In genomic region chr17:10698116-10698818, GRCh38 we compare ENCODE assay signal across 8 cellular contexts. TPM values are rescaled to one million over a fixed set of nuclear protein-coding genes. Genes with fewer than 3 reads are reported as not detected.
DNase-seq lines count a peak whose midpoint lies in the region; TF ChIP-seq lines count a peak whose summit lies in the region.

No MANE protein-coding gene starts in this region.

- peaks cover 14 to 24% (median 20%) of the 10 kb centered on the region in 3 experiments; a peak in 6 of 7 replicates for H3K36me3 Mint-ChIP-seq in H9 (ENCODE audit: insufficient read depth in 1 of 3, low read depth in 3 of 3)
- H3K36me3 Mint-ChIP-seq in activated CD4-positive, alpha-beta memory T cell treated with anti-CD3 and anti-CD28 coated beads for 36 hours, result peaks cover 23% of the 10 kb centered on the region
- no peaks in the 10 kb centered on the region for H3K36me3 Mint-ChIP-seq in glutamatergic neuron (ENCODE audit: unreplicated experiment)

- intact Hi-C loops in activated CD4-positive, alpha-beta memory T cell treated with anti-CD3 and anti-CD28 coated beads for 36 hours (cut with micrococcal nuclease), result loop anchor here (5.0 kb wide), 2 partner anchors 51 to 1299 kb away; partner anchors contain the start of gene ZNF18

- H3K27ac Mint-ChIP-seq in H9 (peak overlapping the region; percentile 91 to 97 (median 92)), glutamatergic neuron (ENCODE audit: unreplicated experiment) (no peak overlapping the region)
- H3K27ac Mint-ChIP-seq in activated CD4-positive, alpha-beta memory T cell treated with anti-CD3 and anti-CD28 coated beads for 36 hours, result peak overlapping the region; percentile 93

- H3K79me2 ChIP-seq in H9 (ENCODE audit: insufficient read depth, low read length), result peaks cover 12% of the 10 kb centered on the region; the same call in 1 of the 2 replicates

- TF ChIP-seq CTCF in H9 (conservative IDR thresholded peaks at IDR 0.05) (no peak), glutamatergic neuron (IDR thresholded peaks at IDR 0.05; ENCODE audit: partially characterized antibody, unreplicated experiment) (no peak)

- H2AK5ac ChIP-seq in H9 (ENCODE audit: insufficient read length, low read length), result no peak overlapping the region

- H3K27me3 Mint-ChIP-seq in H9 (ENCODE audit: low read depth) (no peaks in the 10 kb centered on the region), glutamatergic neuron (ENCODE audit: unreplicated experiment) (no peaks in the 10 kb centered on the region)
- H3K27me3 Mint-ChIP-seq in activated CD4-positive, alpha-beta memory T cell treated with anti-CD3 and anti-CD28 coated beads for 36 hours, result no peaks in the 10 kb centered on the region

- H4K20me1 ChIP-seq in H9 (ENCODE audit: control insufficient read depth, insufficient read depth, insufficient read length), result no peaks in the 10 kb centered on the region

- H2BK5ac ChIP-seq in H9 (ENCODE audit: insufficient read length, low read length), result no peak overlapping the region

- peaks cover 5% of the 10 kb centered on the region for H3K23me2 ChIP-seq in H9 (ENCODE audit: insufficient read length, low read depth, low read length, poor library complexity, severe bottlenecking)

- H3K36me3 ChIP-seq in rectal smooth muscle tissue (ENCODE audit: control insufficient read depth, insufficient read depth, low read length), result peaks cover 4% of the 10 kb centered on the region

- in situ Hi-C loops in ACHN (cut with HindIII; ENCODE audit: low pct_ligation_motif_present, low pct_unique_long_range_greater_than_20kb, low sequenced_read_pairs), result no loop called here

- no peak overlapping the region for H4K91ac ChIP-seq in H9 (ENCODE audit: insufficient read length, low read depth, low read length)

- H2BK120ac ChIP-seq in H9 (ENCODE audit: low read depth, low read length, poor library complexity, severe bottlenecking), result no peak overlapping the region

- H3K9me3 ChIP-seq in H9 (ENCODE audit: control insufficient read depth, low read depth, low read length), result no peaks in the 10 kb centered on the region

- peak overlapping the region; percentile 74 for H3K27ac ChIP-seq in H9 (ENCODE audit: insufficient read length, low read depth, low read length)
- peak overlapping the region; percentile 94 for H3K27ac ChIP-seq in rectal smooth muscle tissue (ENCODE audit: low read depth, low read length)

- peak overlapping the region; percentile 97 for H3K4me2 ChIP-seq in H9 (ENCODE audit: insufficient read depth, insufficient read length, low read length)

- H3K27me3 ChIP-seq in H9 (ENCODE audit: insufficient read depth, low read length) (no peaks in the 10 kb centered on the region), rectal smooth muscle tissue (ENCODE audit: control insufficient read depth, insufficient read depth, low read length) (no peaks in the 10 kb centered on the region)

- peak overlapping the region; percentile 98 for H3K4me3 ChIP-seq in rectal smooth muscle tissue (ENCODE audit: low read length)

- WGBS in H9 (ENCODE audit: extremely low coverage, insufficient read length, low lambda C conversion rate), result no CpG with 5 or more reads among the region's 17 CpGs

- H3K4me1 Mint-ChIP-seq in H9, result peaks cover 20 to 23% of the 10 kb centered on the region in 2 experiments
- H3K4me1 Mint-ChIP-seq in activated CD4-positive, alpha-beta memory T cell treated with anti-CD3 and anti-CD28 coated beads for 36 hours (ENCODE audit: low read depth), result peaks cover 52% of the 10 kb centered on the region
- H3K4me1 Mint-ChIP-seq in glutamatergic neuron (ENCODE audit: low read depth, unreplicated experiment), result peaks cover 10% of the 10 kb centered on the region

- H2BK20ac ChIP-seq in H9 (ENCODE audit: low read depth, low read length, poor library complexity, severe bottlenecking), result no peak overlapping the region

- H4K8ac ChIP-seq in H9 (replicated peaks; ENCODE audit: insufficient read length, low read depth, low read length), result no peak overlapping the region

- H3K23ac ChIP-seq in H9 (ENCODE audit: insufficient read length, low read depth, low read length), result no peak overlapping the region

- CTCF ChIA-PET in activated CD4-positive, alpha-beta memory T cell treated with anti-CD3 and anti-CD28 coated beads for 36 hours (lab: Charles Lee), result no interaction called here

- no peak overlapping the region for H3K18ac ChIP-seq in H9 (ENCODE audit: insufficient read length, low read depth, low read length)

- H3K9me3 Mint-ChIP-seq in H9 (no peaks in the 10 kb centered on the region), glutamatergic neuron (ENCODE audit: unreplicated experiment) (no peaks in the 10 kb centered on the region)
- H3K9me3 Mint-ChIP-seq in activated CD4-positive, alpha-beta memory T cell treated with anti-CD3 and anti-CD28 coated beads for 36 hours, result no peaks in the 10 kb centered on the region

- H2BK12ac ChIP-seq in H9 (ENCODE audit: insufficient read length, low read depth, low read length), result no peak overlapping the region

- H3K79me1 ChIP-seq in H9 (ENCODE audit: insufficient read depth, low read depth, low read length, poor library complexity, severe bottlenecking), result peaks cover 3% of the 10 kb centered on the region

- no peak overlapping the region; the same call in 1 of the 2 replicates for H3K14ac ChIP-seq in H9 (ENCODE audit: insufficient read depth, low read length)

- H3K56ac ChIP-seq in H9 (ENCODE audit: insufficient read length, low read depth, low read length), result no peak overlapping the region

- H3K4ac ChIP-seq in H9 (ENCODE audit: low read depth, low read length), result no peak overlapping the region

- peak overlapping the region; percentile 6 for H2AFZ ChIP-seq in H9 (ENCODE audit: low read length)

- DNase-seq in ACHN, result peak; percentile 19
- DNase-seq in H9, result no peak
- DNase-seq in activated CD4-positive, alpha-beta memory T cell treated with anti-CD3 and anti-CD28 coated beads for 36 hours, result no peak
- no peak for DNase-seq in glutamatergic neuron
- DNase-seq in NCI-H524 (lab: John Stamatoyannopoulos, UW), result no peak
- no peak for DNase-seq in NCI-H128 (lab: John Stamatoyannopoulos, UW; ENCODE audit: unreplicated experiment)
- no peak for DNase-seq in anterior cingulate cortex (lab: John Stamatoyannopoulos, UW)

- no peak overlapping the region for H2BK15ac ChIP-seq in H9 (ENCODE audit: low read depth, low read length)

- H3K4me3 Mint-ChIP-seq in H9 (peak overlapping the region; percentile 81 to 97), glutamatergic neuron (ENCODE audit: unreplicated experiment) (peak overlapping the region; percentile 91)
- H3K4me3 Mint-ChIP-seq in activated CD4-positive, alpha-beta memory T cell treated with anti-CD3 and anti-CD28 coated beads for 36 hours, result peak overlapping the region; percentile 92

- H3T11ph ChIP-seq in H9 (ENCODE audit: low read length), result no peak overlapping the region

- no peak overlapping the region for H4K5ac ChIP-seq in H9 (ENCODE audit: insufficient read length, low read depth, low read length)

- POLR2A ChIA-PET in activated CD4-positive, alpha-beta memory T cell treated with anti-CD3 and anti-CD28 coated beads for 36 hours (lab: Charles Lee), result no interaction called here

- H3K4me1 ChIP-seq in H9 (ENCODE audit: insufficient read depth, low read length) (no peaks in the 10 kb centered on the region), rectal smooth muscle tissue (ENCODE audit: control insufficient read depth, insufficient read depth, low read length) (peaks cover 11% of the 10 kb centered on the region)

- peak overlapping the region; percentile 73 for H3K9ac ChIP-seq in H9 (ENCODE audit: extremely low read depth, insufficient read length, low read length)
- H3K9ac ChIP-seq in rectal smooth muscle tissue (ENCODE audit: low read length), result peak overlapping the region; percentile 80

RNA-seq across cellular contexts. Expression of gene ADPRM, which starts 0.9 kb away (rescaled TPM):
- total RNA-seq in H9 (2021) (5.1 and 7.1 TPM in 2 replicates), glutamatergic neuron (ENCODE audit: unreplicated experiment) (7.9 TPM)
- 10 to 100 TPM; 12.4 to 13.5 TPM for total RNA-seq in activated CD4-positive, alpha-beta memory T cell treated with anti-CD3 and anti-CD28 coated beads for 36 hours

RNA-seq across cellular contexts. Expression of gene SCO1, which starts 0.9 kb away (rescaled TPM):
- total RNA-seq in H9 (2021) (60.3 and 63.6 TPM in 2 replicates), glutamatergic neuron (ENCODE audit: unreplicated experiment) (20.6 TPM)
- total RNA-seq in activated CD4-positive, alpha-beta memory T cell treated with anti-CD3 and anti-CD28 coated beads for 36 hours, result 10 to 100 TPM; 34.6 to 36.4 TPM

RNA-seq across cellular contexts. Expression of gene TMEM220, which starts 31.6 kb away (rescaled TPM):
- total RNA-seq in H9 (2021), result 6.1 and 7.1 TPM in 2 replicates
- total RNA-seq in activated CD4-positive, alpha-beta memory T cell treated with anti-CD3 and anti-CD28 coated beads for 36 hours, result under 1 TPM; 0.24 to 0.94 TPM
- 1.6 TPM for total RNA-seq in glutamatergic neuron (ENCODE audit: unreplicated experiment)

RNA-seq across cellular contexts. Expression of gene MYH3, which starts 41.2 kb away (rescaled TPM):
- total RNA-seq in H9 (2021), result 1.9 and 2.9 TPM in 2 replicates
- 1 to 10 TPM; 1.6 to 2.4 TPM for total RNA-seq in activated CD4-positive, alpha-beta memory T cell treated with anti-CD3 and anti-CD28 coated beads for 36 hours
- total RNA-seq in glutamatergic neuron (ENCODE audit: unreplicated experiment), result 2.1 TPM
